ENCODE assay signal across 26 cellular contexts in the genomic region with DNA sequence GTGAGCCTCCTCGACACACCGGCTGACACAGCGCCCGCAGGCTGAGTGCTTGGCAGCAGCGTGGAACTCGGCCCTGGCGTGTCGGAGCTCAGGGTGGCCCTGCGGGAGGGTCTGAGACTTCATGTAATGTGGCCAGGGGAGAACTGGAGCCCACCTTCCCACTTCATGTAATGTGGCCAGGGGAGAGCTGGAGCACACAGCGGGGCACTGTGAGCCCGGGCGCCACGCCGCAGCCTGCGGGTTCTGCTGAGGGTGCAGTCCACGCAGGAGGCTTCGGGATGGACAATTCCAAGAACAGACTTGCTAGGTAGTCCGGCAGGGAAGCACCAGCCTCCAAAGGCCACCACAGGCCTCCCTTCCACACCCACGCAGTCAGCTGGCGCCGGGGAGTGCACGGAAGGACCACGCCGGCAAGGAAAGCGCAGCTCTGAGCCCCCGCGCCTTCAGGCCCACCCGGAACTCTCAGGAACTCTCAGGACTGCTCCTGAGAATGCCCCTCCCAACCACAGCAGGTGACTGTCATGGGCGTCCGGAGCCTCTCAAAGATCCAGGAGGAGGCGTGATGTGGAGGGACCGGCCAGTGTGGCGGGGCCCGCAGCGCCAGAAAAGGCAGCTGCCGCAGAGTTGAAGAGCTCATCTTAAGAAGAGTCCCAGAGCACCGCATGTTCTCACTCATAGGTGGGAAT. TPM values are rescaled to one million over a fixed set of nuclear protein-coding genes. Genes with fewer than 3 reads are reported as not detected.
DNase-seq lines count a peak whose midpoint lies in the region; ATAC-seq, FAIRE-seq and TF ChIP-seq lines count a peak whose summit lies in the region.
"Had no signal": no experiment of that assay in that cellular context is flagged by ENCODE, and none has a peak within 500 bp of the region (broad histone marks: within the 10 kb centered on the region; RNA-seq: fewer than 3 reads in every experiment).

No MANE protein-coding gene starts in this region.

- WGBS in A549 (ENCODE audit: missing lambda C conversion rate): 68% methylated on average over 19 of the region's 37 CpGs
- 29% methylated on average over 36 of the region's 37 CpGs for WGBS in K562 (ENCODE audit: insufficient coverage, low coverage, missing lambda C conversion rate)

- H2AFZ ChIP-seq in GM23338 (peak overlapping the region; percentile 66; the same call in 1 of the 2 replicates), K562 (ENCODE audit: low read depth, low read length) (no peak overlapping the region)

- TF ChIP-seq EP300 in A549 (IDR thresholded peaks at IDR 0.05): no peak
- TF ChIP-seq EP300 in K562 (IDR thresholded peaks at IDR 0.05; ENCODE audit: low read length): no peak

- no peaks in the 10 kb centered on the region for H3K9me3 ChIP-seq in A549
- H3K9me3 ChIP-seq in K562 (replicated peaks; ENCODE audit: control insufficient read depth, insufficient read depth, low read depth, low read length): no peaks in the 10 kb centered on the region
- H3K9me3 ChIP-seq: Caco-2, HAP-1, neutrophil, psoas muscle had no signal

- TF ChIP-seq RAD21 in A549 (conservative IDR thresholded peaks at IDR 0.05 in 1 of 2, IDR thresholded peaks at IDR 0.05 in 1 of 2) (no peak), K562 (CRISPR knock-in tag; conservative IDR thresholded peaks at IDR 0.05 in 1 of 2, IDR thresholded peaks at IDR 0.05 in 1 of 2) (no peak)

- FAIRE-seq in A549 (lab: Jason Lieb, UNC): peak; percentile 74
- no peak for FAIRE-seq in K562 (lab: Jason Lieb, UNC)
- FAIRE-seq in D721Med (lab: Jason Lieb, UNC): no peak
- FAIRE-seq: endometrium, kidney had no signal

- peaks cover 13% of the 10 kb centered on the region; the same call in 2 of the 3 replicates for H3K4me1 ChIP-seq in A549
- peaks cover 20% of the 10 kb centered on the region for H3K4me1 ChIP-seq in GM23338 (ENCODE audit: insufficient read depth)
- H3K4me1 ChIP-seq in K562 (replicated peaks in 1 of 2; ENCODE audit: control insufficient read depth in 2 of 2, insufficient read depth in 2 of 2, low read length in 2 of 2): peaks cover 0 to 6% of the 10 kb centered on the region in 2 experiments; a peak in 1 of 5 replicates

- in situ Hi-C loops in K562 (cut with MboI): no loop called here

- BruUV-seq in K562 (replicated peaks; lab: Mats Ljungman, UMichigan): no TSS peak

- ATAC-seq in A549 (peak in 1 of 2 experiments; percentile 70; a peak in 2 of 6 replicates), GM23338 (no peak), K562 (no peak), HG03196 (IDR thresholded peaks at IDR 0.05; ENCODE audit: unreplicated experiment) (no peak), GM19035 (IDR thresholded peaks at IDR 0.05; ENCODE audit: unreplicated experiment) (no peak)
- ATAC-seq: psoas muscle had no signal

- H3K4me3 Mint-ChIP-seq in GM23338: no peak overlapping the region
- H3K4me3 Mint-ChIP-seq: activated naive CD4-positive, alpha-beta T cell treated with anti-CD3 and anti-CD28 coated beads, Interleukin-2, amount 50 U/mL, for 24 hours; activated T-helper 1 cell treated with anti-CD3 and anti-CD28 coated beads, Interleukin-12 subunit alpha, Interleukin-12 subunit beta, Interleukin-2, Interleukin-4 antibody, amounts not matched to agents 30 ng/mL and 10 ng/mL and 1 ng/mL, durations not matched to agents 14 hours and 24 hours and 36 hours; B cell; type B pancreatic cell had no signal

- POLR2A ChIA-PET in A549 (lab: Yijun Ruan, JAX): no interaction called here
- POLR2A ChIA-PET in K562 (lab: Yijun Ruan, JAX): interaction anchor here (0.5 to 3.4 kb wide), 13 partner anchors 8 to 1046 kb away, joined by 3 to 21 read pairs (median 3); partner anchors contain the start of gene ADARB1

- H3K4me2 ChIP-seq in A549: no peak overlapping the region
- H3K4me2 ChIP-seq in GM23338: no peak overlapping the region
- H3K4me2 ChIP-seq in K562 (ENCODE audit: insufficient read depth, low read length): no peak overlapping the region

- no peaks in the 10 kb centered on the region for H3K27me3 ChIP-seq in GM23338 (ENCODE audit: insufficient read depth)
- H3K27me3 ChIP-seq in K562 (ENCODE audit: control insufficient read depth in 2 of 2, insufficient read depth in 2 of 2, low read length in 2 of 2): peaks cover 59 to 82% of the 10 kb centered on the region in 2 experiments

- H3K79me2 ChIP-seq in GM23338 (replicated peaks; ENCODE audit: insufficient read depth) (no peaks in the 10 kb centered on the region), K562 (ENCODE audit: control insufficient read depth, insufficient read depth, low read length) (no peaks in the 10 kb centered on the region)

- TF ChIP-seq POLR2A in A549 (IDR thresholded peaks at IDR 0.05; ENCODE audit: low read length) (no peak), K562 (conservative IDR thresholded peaks at IDR 0.05) (no peak)

- H3K36me3 ChIP-seq in GM23338 (ENCODE audit: insufficient read depth) (no peaks in the 10 kb centered on the region), K562 (ENCODE audit: control insufficient read depth, insufficient read depth, low read length) (no peaks in the 10 kb centered on the region)
- H3K36me3 ChIP-seq: HAP-1, neutrophil had no signal

- H3K9ac ChIP-seq in K562 (ENCODE audit: insufficient read depth in 1 of 2, low read depth in 2 of 2, low read length in 2 of 2): 0 out of 4 replicates have a peak overlapping the region, but pooled peaks of 1 of the 2 experiments have one; percentile 49

- H3K36me3 Mint-ChIP-seq in GM23338 (ENCODE audit: low read depth): no peaks in the 10 kb centered on the region
- H3K36me3 Mint-ChIP-seq: activated naive CD4-positive, alpha-beta T cell treated with anti-CD3 and anti-CD28 coated beads, Interleukin-2, amount 50 U/mL, for 24 hours; type B pancreatic cell had no signal

- H3K9me3 Mint-ChIP-seq in GM23338: no peaks in the 10 kb centered on the region
- H3K9me3 Mint-ChIP-seq: activated naive CD4-positive, alpha-beta T cell treated with anti-CD3 and anti-CD28 coated beads, Interleukin-2, amount 50 U/mL, for 24 hours; activated T-helper 1 cell treated with anti-CD3 and anti-CD28 coated beads, Interleukin-12 subunit alpha, Interleukin-12 subunit beta, Interleukin-2, Interleukin-4 antibody, amounts not matched to agents 30 ng/mL and 10 ng/mL and 1 ng/mL, durations not matched to agents 14 hours and 24 hours and 36 hours; type B pancreatic cell had no signal

- H3K4me3 ChIP-seq in A549: no peak overlapping the region
- H3K4me3 ChIP-seq in GM23338: no peak overlapping the region
- no peak overlapping the region for H3K4me3 ChIP-seq in K562
- H3K4me3 ChIP-seq: HAP-1, lung, psoas muscle had no signal

- no peak overlapping the region for H3K27ac ChIP-seq in A549
- no peak overlapping the region for H3K27ac ChIP-seq in GM23338 (ENCODE audit: low read depth)
- H3K27ac ChIP-seq in K562 (ENCODE audit: extremely low read depth, low read depth, low read length): no peak overlapping the region
- H3K27ac ChIP-seq: neutrophil, psoas muscle had no signal

- H3F3A ChIP-seq in GM23338 (replicated peaks; ENCODE audit: low read depth): no peaks in the 10 kb centered on the region

- peaks cover 33% of the 10 kb centered on the region for H3K4me1 Mint-ChIP-seq in GM23338
- H3K4me1 Mint-ChIP-seq: activated naive CD4-positive, alpha-beta T cell treated with anti-CD3 and anti-CD28 coated beads, Interleukin-2, amount 50 U/mL, for 24 hours; B cell had no signal

- H3K27me3 Mint-ChIP-seq in GM23338 (ENCODE audit: insufficient read depth, low read depth, poor library complexity): peaks cover 8% of the 10 kb centered on the region

- no peak for TF ChIP-seq CTCF in A549 (IDR thresholded peaks at IDR 0.05)
- no peak for TF ChIP-seq CTCF in GM23338 (conservative IDR thresholded peaks at IDR 0.05; ENCODE audit: low read depth in 2 of 2)
- TF ChIP-seq CTCF in K562 (IDR thresholded peaks at IDR 0.05 in 2 of 3, conservative IDR thresholded peaks at IDR 0.05 in 1 of 3; ENCODE audit: insufficient read depth in 2 of 3, low read depth in 1 of 3, low read length in 3 of 3): no peak
- no peak for TF ChIP-seq CTCF in D721Med (IDR thresholded peaks at IDR 0.05; ENCODE audit: insufficient read depth, missing control alignments)

- DNase-seq in A549 (ENCODE audit: low read depth in 1 of 2, low spot score in 1 of 2): no peak
- no peak for DNase-seq in GM23338 (ENCODE audit: low spot score)
- no peak for DNase-seq in K562 (ENCODE audit: extremely low read depth in 1 of 4, low spot score in 3 of 4)
- DNase-seq in mesenteric fat pad (ENCODE audit: low spot score): peak; percentile 89
- DNase-seq in effector CD4-positive, alpha-beta T cell: no peak
- DNase-seq in D721Med (ENCODE audit: insufficient read length, low spot score): no peak
- DNase-seq: activated CD4-positive, alpha-beta T cell treated with anti-CD3 and anti-CD28 coated beads, Interleukin-2, amount 50 U/mL, for 4 hours; activated CD4-positive, CD25-positive, alpha-beta regulatory T cell; Caco-2; glutamatergic neuron; kidney; NCI-H1092 treated with DMSO at 0.1 percent for 48 hours; NCI-H2029; NCI-H345; NCI-H748 treated with DMSO at 0.1 percent for 48 hours; psoas muscle had no signal

- intact Hi-C loops in K562 (cut with micrococcal nuclease): no loop called here

- CTCF ChIA-PET in A549 (lab: Yijun Ruan, JAX): interaction anchor here (0.6 to 1.7 kb wide), 10 partner anchors 9 to 398 kb away, joined by 3 to 9 read pairs (median 4); no protein-coding TSS in a partner anchor
- CTCF ChIA-PET in K562 (lab: Yijun Ruan, JAX; ENCODE audit: low intra/inter-chr PET ratio): no interaction called here

- no peaks in the 10 kb centered on the region for H3K9me1 ChIP-seq in K562 (ENCODE audit: control insufficient read depth, insufficient read depth, low read length)

- H4K20me1 ChIP-seq in GM23338 (replicated peaks; ENCODE audit: insufficient read depth) (no peaks in the 10 kb centered on the region), K562 (replicated peaks; ENCODE audit: control insufficient read depth, insufficient read depth, low read length) (peaks cover 11% of the 10 kb centered on the region; the same call in 1 of the 2 replicates)

- no peak overlapping the region for H3K27ac Mint-ChIP-seq in GM23338
- H3K27ac Mint-ChIP-seq: activated naive CD4-positive, alpha-beta T cell treated with anti-CD3 and anti-CD28 coated beads, Interleukin-2, amount 50 U/mL, for 24 hours; activated T-helper 1 cell treated with anti-CD3 and anti-CD28 coated beads, Interleukin-12 subunit alpha, Interleukin-12 subunit beta, Interleukin-2, Interleukin-4 antibody, amounts not matched to agents 30 ng/mL and 10 ng/mL and 1 ng/mL, durations not matched to agents 14 hours and 24 hours and 36 hours; B cell; type B pancreatic cell had no signal

- H3K9me2 ChIP-seq in GM23338 (ENCODE audit: insufficient read depth): no peaks in the 10 kb centered on the region

RNA-seq across cellular contexts. Expression of gene ADARB1, which starts 19.3 kb away (rescaled TPM):
- polyA plus RNA-seq in A549 (2011; rRNA removed) (2.8 and 3.2 TPM in 2 replicates), A549 (2017; fragmentation: RNase III; extraction: RNeasy Plus Mini Kit Qiagen cat#74134 plus additional on column Dnase treatment) (5.0 to 6.7 TPM (median 5.7 TPM) in 3 replicates), GM23338 (2016; fragmentation: Nextera tagmentation; extraction: Ambion mirVana) (4.8 and 7.4 TPM in 2 replicates), K562 (2011; rRNA removed) (8.4 and 11.8 TPM in 2 replicates), K562 (2014; fragmentation: Illumina TruSeq; extraction: Trizol) (7.3 and 9.2 TPM in 2 replicates), K562 (2014; fragmentation: Nextera tagmentation; extraction: Ambion mirVana) (1 to 10 TPM; 7.1 to 8.1 TPM), K562 (2014; rRNA removed) (6.7 and 12.8 TPM in 2 replicates)
- polyA plus RNA-seq in A549 (2012; cell fraction: cytosol; rRNA removed): 2.5 and 3.0 TPM in 2 replicates
- 7.2 and 8.4 TPM in 2 replicates for polyA plus RNA-seq in A549 (2012; cell fraction: nucleus; rRNA removed)
- polyA minus RNA-seq in A549 (2011; rRNA and poly(A)+ RNA removed): 4.7 and 5.2 TPM in 2 replicates
- total RNA-seq in GM23338 (2014; rRNA removed; shearing (Covaris generic)): 6.3 and 14.8 TPM in 2 replicates
- total RNA-seq in K562 (2011; cell fraction: chromatin; rRNA removed; ENCODE audit: low replicate concordance): 40.2 and 48.3 TPM in 2 replicates
- 29.0 and 30.4 TPM in 2 replicates for total RNA-seq in K562 (2011; cell fraction: nucleolus; rRNA removed)
- 24.6 and 33.4 TPM in 2 replicates for total RNA-seq in K562 (2011; cell fraction: nucleoplasm; rRNA removed)
- total RNA-seq in K562 (2014; rRNA removed) (7.7 and 9.1 TPM in 2 replicates), K562 (2014; rRNA removed; fragmentation: Illumina TruSeq; extraction: Trizol) (8.3 TPM in 2 replicates), K562 (2015; rRNA removed; fragmentation: Illumina TruSeq; extraction: Trizol) (6.4 and 7.1 TPM in 2 replicates), K562 (2021) (12.0 and 16.0 TPM in 2 replicates), mesenteric fat pad (39.6 TPM)
- polyA plus RNA-seq in K562 (2011; cell fraction: cytosol; rRNA removed): 6.6 and 7.4 TPM in 2 replicates
- 15.0 and 23.8 TPM in 2 replicates for polyA plus RNA-seq in K562 (2011; cell fraction: nucleus; rRNA removed)
- polyA plus RNA-seq in K562 (2012): 7.5 and 8.1 TPM in 2 replicates
- polyA minus RNA-seq in K562 (2011; rRNA and poly(A)+ RNA removed): 10.4 and 16.9 TPM in 2 replicates
- polyA minus RNA-seq in K562 (2011; cell fraction: cytosol; rRNA and poly(A)+ RNA removed): 12.7 and 15.3 TPM in 2 replicates
- 13.3 and 18.3 TPM in 2 replicates for polyA minus RNA-seq in K562 (2011; cell fraction: nucleus; rRNA and poly(A)+ RNA removed)
